Comparison of ENCODE assay signal across 1 cellular context in the genomic region with DNA sequence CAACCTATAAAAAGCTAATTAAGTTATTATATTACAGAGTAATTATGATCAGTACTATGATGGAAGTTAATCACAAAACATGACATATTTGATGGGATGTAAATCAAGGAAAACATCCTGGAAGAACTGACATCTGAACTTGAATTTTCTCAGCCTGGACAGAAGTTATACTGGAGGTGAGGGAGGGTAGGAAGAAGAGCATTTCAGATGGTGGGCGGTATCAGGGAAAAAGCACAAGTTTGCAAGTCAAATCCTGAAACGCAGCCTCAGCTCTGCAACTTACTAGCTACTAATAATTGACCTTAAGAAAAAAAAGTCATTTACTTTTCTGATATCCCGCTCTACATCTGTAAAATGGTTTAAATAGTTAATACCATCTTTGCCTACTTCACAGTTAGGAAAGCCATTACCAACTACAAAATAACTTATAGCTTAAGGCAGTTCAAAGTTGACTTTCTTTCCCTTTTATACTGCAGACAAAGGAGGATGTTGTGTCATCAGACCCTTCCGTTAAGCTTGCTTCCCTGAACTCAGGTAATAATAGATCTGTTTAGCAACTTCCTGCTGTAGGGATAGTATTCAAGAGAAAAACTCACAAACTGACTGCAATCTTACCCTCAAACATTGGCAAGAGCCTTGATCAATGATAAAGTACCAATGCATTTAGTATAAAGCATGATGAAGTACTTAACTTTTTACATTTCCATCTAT.
TF ChIP-seq lines count a peak whose summit lies in the region.

No MANE protein-coding gene starts in this region.

TF ChIP-seq in HepG2, 621 proteins besides CTCF, POLR2A, EP300 and RAD21 (continued from another document and continues in another):
- TF ChIP-seq SAP130 (CRISPR knock-in tag; IDR thresholded peaks at IDR 0.05; ENCODE audit: low read depth) (0 out of 2 replicates have a peak, but pooled peaks have one; percentile 19), ZBTB10 (CRISPR knock-in tag; IDR thresholded peaks at IDR 0.05; ENCODE audit: borderline replicate concordance) (no peak), GATAD2A (CRISPR knock-in tag; IDR thresholded peaks at IDR 0.05) (peak; percentile 45; the same call in 1 of the 2 replicates), SP1 (IDR thresholded peaks at IDR 0.05) (no peak), SP1 (CRISPR knock-in tag; IDR thresholded peaks at IDR 0.05) (no peak), MEF2D (CRISPR knock-in tag; IDR thresholded peaks at IDR 0.05) (no peak), CC2D1A (CRISPR knock-in tag; IDR thresholded peaks at IDR 0.05) (no peak), TARDBP (CRISPR knock-in tag; IDR thresholded peaks at IDR 0.05) (no peak), EEA1 (CRISPR knock-in tag; IDR thresholded peaks at IDR 0.05; ENCODE audit: borderline replicate concordance) (no peak), ZNF207 (IDR thresholded peaks at IDR 0.05; ENCODE audit: borderline replicate concordance) (no peak), ZNF234 (CRISPR knock-in tag; conservative IDR thresholded peaks at IDR 0.05) (no peak), TCF7 (IDR thresholded peaks at IDR 0.05; ENCODE audit: low read depth) (peak; percentile 29; the same call in 1 of the 2 replicates), HHEX (CRISPR knock-in tag; IDR thresholded peaks at IDR 0.05) (no peak), SMYD3 (CRISPR knock-in tag; IDR thresholded peaks at IDR 0.05) (no peak), TP53 (CRISPR knock-in tag; conservative IDR thresholded peaks at IDR 0.05) (no peak), ZNF510 (CRISPR knock-in tag; IDR thresholded peaks at IDR 0.05; ENCODE audit: low read depth) (no peak), PAXIP1 (CRISPR knock-in tag; conservative IDR thresholded peaks at IDR 0.05) (0 out of 2 replicates have a peak, but pooled peaks have one; percentile 35), PRMT3 (CRISPR knock-in tag; IDR thresholded peaks at IDR 0.05; ENCODE audit: borderline replicate concordance, low read depth) (no peak), ZNF678 (CRISPR knock-in tag; IDR thresholded peaks at IDR 0.05) (no peak), TBP (CRISPR knock-in tag; IDR thresholded peaks at IDR 0.05) (no peak), SOX13 (IDR thresholded peaks at IDR 0.05) (no peak), SOX13 (CRISPR knock-in tag; conservative IDR thresholded peaks at IDR 0.05 in 1 of 2, IDR thresholded peaks at IDR 0.05 in 1 of 2) (peak in 1 of 2 experiments; percentile 76; a peak in 2 of 4 replicates), ZNF816 (CRISPR knock-in tag; IDR thresholded peaks at IDR 0.05; ENCODE audit: borderline replicate concordance) (no peak), CEBPG (CRISPR knock-in tag; IDR thresholded peaks at IDR 0.05) (peak; percentile 73), PTBP1 (IDR thresholded peaks at IDR 0.05; ENCODE audit: low read depth, low read length, poor library complexity, severe bottlenecking) (no peak), ZNF503 (CRISPR knock-in tag; IDR thresholded peaks at IDR 0.05) (no peak), HIVEP1 (CRISPR knock-in tag; IDR thresholded peaks at IDR 0.05) (no peak), ELK4 (CRISPR knock-in tag; IDR thresholded peaks at IDR 0.05; ENCODE audit: borderline replicate concordance) (no peak), ZNF558 (CRISPR knock-in tag; IDR thresholded peaks at IDR 0.05; ENCODE audit: borderline replicate concordance) (no peak), SRSF4 (IDR thresholded peaks at IDR 0.05; ENCODE audit: low read depth, low read length, poor library complexity, severe bottlenecking) (no peak), ZMAT5 (CRISPR knock-in tag; IDR thresholded peaks at IDR 0.05; ENCODE audit: borderline replicate concordance, low read depth) (no peak), ZNF205 (CRISPR knock-in tag; IDR thresholded peaks at IDR 0.05) (no peak), ARID5B (CRISPR knock-in tag; IDR thresholded peaks at IDR 0.05) (peak; percentile 52; the same call in 1 of the 2 replicates), ASH2L (IDR thresholded peaks at IDR 0.05; ENCODE audit: insufficient read length, low read depth, low read length) (no peak), NCOA5 (CRISPR knock-in tag; IDR thresholded peaks at IDR 0.05) (no peak), GABPB1 (CRISPR knock-in tag; IDR thresholded peaks at IDR 0.05) (0 out of 2 replicates have a peak, but pooled peaks have one; percentile 24)
- TF ChIP-seq, protein P1, sequence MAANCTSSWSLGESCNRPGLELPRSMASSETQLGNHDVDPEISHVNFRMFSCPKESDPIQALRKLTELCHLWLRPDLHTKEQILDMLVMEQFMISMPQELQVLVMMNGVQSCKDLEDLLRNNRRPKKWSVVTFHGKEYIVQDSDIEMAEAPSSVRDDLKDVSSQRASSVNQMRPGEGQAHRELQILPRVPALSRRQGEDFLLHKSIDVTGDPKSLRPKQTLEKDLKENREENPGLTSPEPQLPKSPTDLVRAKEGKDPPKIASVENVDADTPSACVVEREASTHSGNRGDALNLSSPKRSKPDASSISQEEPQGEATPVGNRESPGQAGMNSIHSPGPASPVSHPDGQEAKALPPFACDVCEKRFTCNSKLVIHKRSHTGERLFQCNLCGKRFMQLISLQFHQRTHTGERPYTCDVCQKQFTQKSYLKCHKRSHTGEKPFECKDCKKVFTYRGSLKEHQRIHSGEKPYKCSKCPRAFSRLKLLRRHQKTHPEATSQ (CRISPR knock-in tag; IDR thresholded peaks at IDR 0.05; ENCODE audit: borderline replicate concordance): no peak
- TF ChIP-seq, protein P2, sequence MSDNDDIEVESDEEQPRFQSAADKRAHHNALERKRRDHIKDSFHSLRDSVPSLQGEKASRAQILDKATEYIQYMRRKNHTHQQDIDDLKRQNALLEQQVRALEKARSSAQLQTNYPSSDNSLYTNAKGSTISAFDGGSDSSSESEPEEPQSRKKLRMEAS (IDR thresholded peaks at IDR 0.05): no peak
- TF ChIP-seq, protein P3, sequence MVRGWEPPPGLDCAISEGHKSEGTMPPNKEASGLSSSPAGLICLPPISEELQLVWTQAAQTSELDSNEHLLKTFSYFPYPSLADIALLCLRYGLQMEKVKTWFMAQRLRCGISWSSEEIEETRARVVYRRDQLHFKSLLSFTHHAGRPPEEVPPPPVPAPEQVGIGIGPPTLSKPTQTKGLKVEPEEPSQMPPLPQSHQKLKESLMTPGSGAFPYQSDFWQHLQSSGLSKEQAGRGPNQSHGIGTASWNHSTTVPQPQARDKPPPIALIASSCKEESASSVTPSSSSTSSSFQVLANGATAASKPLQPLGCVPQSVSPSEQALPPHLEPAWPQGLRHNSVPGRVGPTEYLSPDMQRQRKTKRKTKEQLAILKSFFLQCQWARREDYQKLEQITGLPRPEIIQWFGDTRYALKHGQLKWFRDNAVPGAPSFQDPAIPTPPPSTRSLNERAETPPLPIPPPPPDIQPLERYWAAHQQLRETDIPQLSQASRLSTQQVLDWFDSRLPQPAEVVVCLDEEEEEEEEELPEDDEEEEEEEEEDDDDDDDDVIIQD (CRISPR knock-in tag; IDR thresholded peaks at IDR 0.05; ENCODE audit: low read depth): peak; percentile 46; the same call in 1 of the 2 replicates
